ENCODE assay signal across 31 cellular contexts in genomic region chr5:80904533-80905187, GRCh38. TPM values are rescaled to one million over a fixed set of nuclear protein-coding genes. Genes with fewer than 3 reads are reported as not detected.
DNase-seq lines count a peak whose midpoint lies in the region; ATAC-seq, FAIRE-seq and TF ChIP-seq lines count a peak whose summit lies in the region.
"Had no signal": no experiment of that assay in that cellular context is flagged by ENCODE, and none has a peak within 500 bp of the region (broad histone marks: within the 10 kb centered on the region; RNA-seq: fewer than 3 reads in every experiment).

No MANE protein-coding gene starts in this region.

- POLR2A ChIA-PET in PC-3 (lab: Charles Lee; ENCODE audit: unreplicated experiment), result no interaction called here

- CTCF ChIA-PET in PC-3 (lab: Charles Lee), result no interaction called here

- H3K4me3 ChIP-seq in PC-3 (ENCODE audit: low read length) (no peak overlapping the region), left ventricle myocardium inferior (no peak overlapping the region)
- H3K4me3 ChIP-seq: breast epithelium, gastroesophageal sphincter, right lobe of liver, tibial artery had no signal

- DNase-seq in GM12891 (ENCODE audit: insufficient read length, low spot score) (no peak), MV-4-11 (lab: John Stamatoyannopoulos, UW) (peak; percentile 58), UCSD-AML1 (lab: John Stamatoyannopoulos, UW; ENCODE audit: unreplicated experiment) (peak; percentile 12), medulla oblongata (ENCODE audit: extremely low spot score) (peak; percentile 11), PC-3 (no peak), left ventricle myocardium inferior (no peak)
- DNase-seq: activated B cell treated with CpG ODN at 0.5 μM for 24 hours; activated naive CD4-positive, alpha-beta T cell treated with anti-CD3 and anti-CD28 coated beads, Interleukin-2, amount 10 ng/mL, durations not matched to agents 7 days and 5 days; amniotic stem cell; CD4-positive, alpha-beta memory T cell; DMS 273 treated with DMSO at 0.1 percent for 48 hours; H7; hippocampal formation; immature natural killer cell; NCI-H1105 treated with DMSO at 0.1 percent for 48 hours; NCI-H446; posterior cingulate gyrus; right lobe of liver; stimulated activated CD4-positive, alpha-beta T cell treated with anti-CD3 and anti-CD28 coated beads, Interleukin-12 subunit alpha, Interleukin-12 subunit beta, amount 100 ng/mL, for 4 hours; T-helper 2 cell had no signal

- no peaks in the 10 kb centered on the region for H4K20me1 ChIP-seq in PC-3 (ENCODE audit: low read length)

- ATAC-seq in SK-N-SH treated with all-trans-retinoic acid at 6 μM for 48 hours, result no peak
- no peak; the same call in 1 of the 2 replicates for ATAC-seq in PC-3
- no peak for ATAC-seq in GM21825 (IDR thresholded peaks at IDR 0.05; ENCODE audit: unreplicated experiment)
- ATAC-seq: gastroesophageal sphincter had no signal

- H3K9ac ChIP-seq in PC-3 (ENCODE audit: low read length), result no peak overlapping the region
- H3K9ac ChIP-seq: KMS-11 had no signal

- TF ChIP-seq CTCF in PC-3 (conservative IDR thresholded peaks at IDR 0.05; ENCODE audit: low read depth, low read length), result no peak
- no peak for TF ChIP-seq CTCF in left ventricle myocardium inferior (IDR thresholded peaks at IDR 0.05; ENCODE audit: borderline replicate concordance)

- no peak overlapping the region for H3K4me2 ChIP-seq in PC-3 (ENCODE audit: low read length)
- H3K4me2 ChIP-seq: KMS-11 had no signal

- H3F3A ChIP-seq in PC-3 (ENCODE audit: low read length, unreplicated experiment), result no peaks in the 10 kb centered on the region

- H3K27me3 ChIP-seq in PC-3 (ENCODE audit: low read length), result no peaks in the 10 kb centered on the region
- no peaks in the 10 kb centered on the region for H3K27me3 ChIP-seq in left ventricle myocardium inferior (ENCODE audit: low read depth)
- H3K27me3 ChIP-seq: breast epithelium, gastroesophageal sphincter, right lobe of liver, tibial artery had no signal

- no peaks in the 10 kb centered on the region for H3K79me2 ChIP-seq in PC-3 (ENCODE audit: low read length)

- TF ChIP-seq POLR2A in GM12891 (IDR thresholded peaks at IDR 0.05; ENCODE audit: low read depth, low read length), result no peak

- H3K4me1 ChIP-seq in PC-3 (ENCODE audit: insufficient read depth, low read length), result no peaks in the 10 kb centered on the region
- H3K4me1 ChIP-seq in left ventricle myocardium inferior, result no peaks in the 10 kb centered on the region
- H3K4me1 ChIP-seq: breast epithelium, gastroesophageal sphincter, right lobe of liver, tibial artery had no signal

- no peaks in the 10 kb centered on the region for H3K9me3 ChIP-seq in PC-3 (ENCODE audit: low read length)
- peaks cover 23% of the 10 kb centered on the region for H3K9me3 ChIP-seq in left ventricle myocardium inferior (replicated peaks)
- H3K9me3 ChIP-seq: right lobe of liver had no signal

- no TSS peak for BruUV-seq in PC-3 (replicated peaks; lab: Mats Ljungman, UMichigan)

- H3K27ac ChIP-seq in PC-3 (ENCODE audit: low read length), result no peak overlapping the region
- H3K27ac ChIP-seq in left ventricle myocardium inferior (replicated peaks), result no peak overlapping the region
- H3K27ac ChIP-seq: breast epithelium, gastroesophageal sphincter, KMS-11, right lobe of liver, tibial artery had no signal

- no peak overlapping the region for H2AFZ ChIP-seq in PC-3 (ENCODE audit: low read length)

- no peaks in the 10 kb centered on the region for H3K36me3 ChIP-seq in PC-3 (ENCODE audit: low read depth, low read length)
- H3K36me3 ChIP-seq in left ventricle myocardium inferior, result peaks cover 10% of the 10 kb centered on the region
- H3K36me3 ChIP-seq: breast epithelium, gastroesophageal sphincter, right lobe of liver had no signal

- H3K9me2 ChIP-seq in PC-3 (replicated peaks; ENCODE audit: low read length), result no peaks in the 10 kb centered on the region

- intact Hi-C loops in PC-3 (cut with micrococcal nuclease), result no loop called here
- intact Hi-C loops in left ventricle myocardium inferior (cut with micrococcal nuclease), result no loop called here

- FAIRE-seq in GM12891 (lab: Jason Lieb, UNC), result peak; percentile 51
- FAIRE-seq: colon, G401.6, HTR-8/SVneo, RCC 7860 had no signal

TF ChIP-seq in GM12891, 5 proteins besides CTCF, POLR2A, EP300 and RAD21:
- TF ChIP-seq TAF1 (IDR thresholded peaks at IDR 0.05; ENCODE audit: low read depth, low read length), result no peak
- TF ChIP-seq PAX5 (IDR thresholded peaks at IDR 0.05; ENCODE audit: insufficient read depth, low read length, severe bottlenecking), result no peak
- TF ChIP-seq SPI1 (IDR thresholded peaks at IDR 0.05; ENCODE audit: low read depth, low read length), result no peak
- no peak for TF ChIP-seq POLR2AphosphoS5 (IDR thresholded peaks at IDR 0.05; ENCODE audit: low read depth, low read length)
- no peak for TF ChIP-seq POU2F2 (IDR thresholded peaks at IDR 0.05; ENCODE audit: low read depth, low read length)

TF ChIP-seq in SK-N-SH treated with all-trans-retinoic acid at 6 μM for 48 hours, 23 proteins besides CTCF, POLR2A, EP300 and RAD21:
- TF ChIP-seq ZC3H10 (CRISPR knock-in tag; IDR thresholded peaks at IDR 0.05) (no peak), TSHZ2 (CRISPR knock-in tag; IDR thresholded peaks at IDR 0.05) (no peak)

RNA-seq across cellular contexts. Expression of gene RASGRF2, which starts 55.5 kb away (rescaled TPM):
- 0.09 TPM for polyA plus RNA-seq in GM12891 (2012; ENCODE audit: low read depth, missing spikeins)
- total RNA-seq in PC-3 (2014; rRNA removed), result 0.18 TPM in 1 of 2 replicates, not detected in the other
- total RNA-seq in left ventricle myocardium inferior, result 4.8 TPM
- total RNA-seq: SK-MEL-5 had no signal

Comparison
In these comparisons a context has a peak if more than half of its experiments do, and no peak if none do; other contexts are left out.
1. DNase-seq: peak in MV-4-11 (single experiment), UCSD-AML1 (single experiment) and medulla oblongata (single experiment); none in GM12891 (single experiment), PC-3 (single experiment) and left ventricle myocardium inferior (single experiment).